In genomic region chrX:139209342-139209741, GRCh38 we compare ENCODE assay signal across 11 cellular contexts.
"Had no signal": no experiment of that assay in that cellular context is flagged by ENCODE, and none has a peak within 500 bp of the region (broad histone marks: within the 10 kb centered on the region; RNA-seq: fewer than 3 reads in every experiment).

No MANE protein-coding gene starts in this region.

- H3K9me3 ChIP-seq: HAP-1 had no signal

- H3K4me3 Mint-ChIP-seq: GM23338, H9, HFFc6 had no signal

- DNase-seq: GM23248, GOT3, H7, H9, HCEC 1CT, HFFc6 had no signal

- H3K27ac ChIP-seq: GM23248 had no signal

- H3K36me3 ChIP-seq: HAP-1 had no signal

- FAIRE-seq: H1, H54 had no signal

- H3K27ac Mint-ChIP-seq: GM23338, H9, HFFc6 had no signal

- H3K4me1 ChIP-seq: HAP-1 had no signal

- H2AFZ ChIP-seq: GM23248, GM23338 had no signal

- ATAC-seq: GM23338, HCT116 had no signal

- H3K4me2 ChIP-seq: GM23338 had no signal

- H3K4me3 ChIP-seq: GM23248, GM23338, HAP-1 had no signal

- H3K9me3 Mint-ChIP-seq: GM23338, H9, HFFc6 had no signal

- H3K9ac ChIP-seq: GM23248 had no signal
